9 cellular contexts compared by ENCODE assay signal in the genomic region with DNA sequence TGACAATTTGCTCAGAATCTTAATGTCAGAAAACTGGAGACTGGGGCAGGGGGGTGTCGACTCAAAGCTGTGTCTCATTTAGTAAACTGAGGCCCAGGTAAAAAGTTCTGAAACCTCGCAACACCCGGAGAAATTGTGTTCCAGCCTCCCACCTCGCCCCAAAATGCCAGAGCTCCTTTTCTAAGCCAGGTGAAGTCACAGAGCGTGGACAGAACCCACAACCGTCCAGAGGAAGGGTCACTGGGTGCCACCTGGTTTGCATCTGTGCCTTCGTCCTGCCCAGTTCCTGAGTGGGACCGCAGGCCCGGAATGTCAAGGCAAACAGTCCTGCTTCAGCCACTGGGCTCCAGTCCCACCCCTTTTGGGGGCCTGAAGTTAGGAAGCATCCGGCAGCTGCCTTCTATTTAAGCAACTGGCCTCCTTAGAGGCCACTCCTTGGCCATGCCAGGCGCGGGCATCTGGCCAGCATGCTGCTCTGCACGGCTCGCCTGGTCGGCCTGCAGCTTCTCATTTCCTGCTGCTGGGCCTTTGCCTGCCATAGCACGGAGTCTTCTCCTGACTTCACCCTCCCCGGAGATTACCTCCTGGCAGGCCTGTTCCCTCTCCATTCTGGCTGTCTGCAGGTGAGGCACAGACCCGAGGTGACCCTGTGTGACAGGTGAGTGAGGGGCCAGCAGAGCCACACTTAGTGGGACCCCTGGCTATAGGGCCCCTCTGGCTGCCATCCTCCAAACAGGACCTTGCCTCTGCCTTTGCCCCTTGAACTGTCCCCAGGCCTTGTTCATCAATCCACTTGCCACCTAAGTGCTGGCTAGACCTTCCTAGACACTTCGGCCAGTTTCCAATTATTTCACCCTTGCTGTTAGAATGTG. TPM values are rescaled to one million over a fixed set of nuclear protein-coding genes. Genes with fewer than 3 reads are reported as not detected.
DNase-seq lines count a peak whose midpoint lies in the region; ATAC-seq and TF ChIP-seq lines count a peak whose summit lies in the region.
"Had no signal": no experiment of that assay in that cellular context is flagged by ENCODE, and none has a peak within 500 bp of the region (broad histone marks: within the 10 kb centered on the region; RNA-seq: fewer than 3 reads in every experiment).

TAS1R1 (plus strand) TSS at position 401 of the 872 bp plus-strand sequence; CDS start at position 468, 67 bp downstream.

- peaks cover 16 to 41% (median 31%) of the 10 kb centered on the region in 6 donors for H3K4me1 ChIP-seq in spleen

- TF ChIP-seq POLR2A in spleen (IDR thresholded peaks at IDR 0.05): no peak

- H3K27me3 Mint-ChIP-seq in activated CD8-positive, alpha-beta memory T cell treated with anti-CD3 and anti-CD28 coated beads, Interleukin-2, amount 10 ng/mL, durations not matched to agents 7 days and 5 days: no peaks in the 10 kb centered on the region

- H3K4me3 Mint-ChIP-seq in activated CD8-positive, alpha-beta memory T cell treated with anti-CD3 and anti-CD28 coated beads, Interleukin-2, amount 10 ng/mL, durations not matched to agents 7 days and 5 days: peak within 1 kb of the TSS; percentile 76

- 65 to 79% (median 73%) methylated on average over 17 to 19 of the region's 19 CpGs for WGBS in spleen, 5 donors

- H3K9me3 ChIP-seq in iPS-18c (ENCODE audit: control insufficient read depth, insufficient read depth, low read length): no peaks in the 10 kb centered on the region
- no peaks in the 10 kb centered on the region for H3K9me3 ChIP-seq in spleen

- DNase-seq in activated CD8-positive, alpha-beta memory T cell treated with anti-CD3 and anti-CD28 coated beads, Interleukin-2, amount 10 ng/mL, durations not matched to agents 7 days and 5 days: no peak
- DNase-seq in activated CD8-positive, alpha-beta memory T cell treated with anti-CD3 and anti-CD28 coated beads for 24 hours: no peak
- no peak for DNase-seq in astrocyte of the spinal cord (ENCODE audit: low read depth, low spot score)
- peak; percentile 81 for DNase-seq in spleen
- DNase-seq in NCI-H510A treated with DMSO at 0.1 percent for 48 hours (lab: John Stamatoyannopoulos, UW): no peak

- peaks cover 5% of the 10 kb centered on the region for H3K36me3 Mint-ChIP-seq in activated CD8-positive, alpha-beta memory T cell treated with anti-CD3 and anti-CD28 coated beads, Interleukin-2, amount 10 ng/mL, durations not matched to agents 7 days and 5 days

- ATAC-seq in activated CD8-positive, alpha-beta memory T cell treated with anti-CD3 and anti-CD28 coated beads, Interleukin-2, amount 10 ng/mL, durations not matched to agents 7 days and 5 days: no peak
- no peak for ATAC-seq in GM21528 (IDR thresholded peaks at IDR 0.05; ENCODE audit: low FRiP score, unreplicated experiment)
- ATAC-seq in HG03469 (IDR thresholded peaks at IDR 0.05; ENCODE audit: unreplicated experiment): no peak

- TF ChIP-seq CTCF in astrocyte of the spinal cord (IDR thresholded peaks at IDR 0.05; ENCODE audit: low read depth, low read length): no peak
- TF ChIP-seq CTCF in spleen (IDR thresholded peaks at IDR 0.05 in 8 of 11, conservative IDR thresholded peaks at IDR 0.05 in 3 of 11): no peak

- H3K9me3 Mint-ChIP-seq in activated CD8-positive, alpha-beta memory T cell treated with anti-CD3 and anti-CD28 coated beads, Interleukin-2, amount 10 ng/mL, durations not matched to agents 7 days and 5 days (ENCODE audit: low read depth): no peaks in the 10 kb centered on the region

- H3K27me3 ChIP-seq in spleen (replicated peaks in 1 of 7): no peaks in the 10 kb centered on the region

- peak within 1 kb of the TSS; percentile 75 to 88 (median 84) for H3K27ac ChIP-seq in spleen

- H3K4me1 Mint-ChIP-seq in activated CD8-positive, alpha-beta memory T cell treated with anti-CD3 and anti-CD28 coated beads, Interleukin-2, amount 10 ng/mL, durations not matched to agents 7 days and 5 days: peaks cover 20% of the 10 kb centered on the region

- in situ Hi-C loops in astrocyte of the spinal cord (cut with HindIII; ENCODE audit: low sequenced_read_pairs): no loop called here

- H3K27ac Mint-ChIP-seq in activated CD8-positive, alpha-beta memory T cell treated with anti-CD3 and anti-CD28 coated beads, Interleukin-2, amount 10 ng/mL, durations not matched to agents 7 days and 5 days: peak within 1 kb of the TSS; percentile 54

- peaks cover 0 to 16% (median 8%) of the 10 kb centered on the region in 6 donors for H3K36me3 ChIP-seq in spleen

- H3K4me3 ChIP-seq in astrocyte of the spinal cord (ENCODE audit: low read depth, low read length) (peak within 1 kb of the TSS; percentile 94), iPS-18c (ENCODE audit: insufficient read depth, low read depth, low read length) (peak within 1 kb of the TSS; percentile 95), spleen (peak within 1 kb of the TSS; percentile 86 to 100 (median 96))

- intact Hi-C loops in spleen (cut with DNase I; ENCODE audit: low total_unique reads): no loop called here

- CTCF ChIA-PET in activated CD8-positive, alpha-beta memory T cell treated with anti-CD3 and anti-CD28 coated beads, Interleukin-2, amount 10 ng/mL, durations not matched to agents 7 days and 5 days (lab: Charles Lee): interaction anchor here (0.7 to 3.0 kb wide), 39 partner anchors 11 to 238 kb away, joined by 3 to 33 read pairs (median 4); partner anchors contain the start of genes DNAJC11, KLHL21, PLEKHG5 and THAP3

RNA-seq across cellular contexts. Expression of gene TAS1R1, which starts in this region (rescaled TPM):
- total RNA-seq in activated CD8-positive, alpha-beta memory T cell treated with anti-CD3 and anti-CD28 coated beads, Interleukin-2, amount 10 ng/mL, durations not matched to agents 7 days and 5 days: not detected
- total RNA-seq in spleen: under 1 TPM; 0.13 to 0.88 (median 0.56) TPM
- under 1 TPM; 0.09 to 0.51 (median 0.33) TPM for polyA plus RNA-seq in spleen
- total RNA-seq: dermis microvascular lymphatic vessel endothelial cell had no signal

Comparison
In these comparisons a context has a peak if more than half of its experiments do, and no peak if none do; other contexts are left out.
1. Peak in DNase-seq, H3K4me3 ChIP-seq and H3K27ac ChIP-seq in spleen; RNA of the gene not detected or under 1 TPM.